In genomic region chr19:40236026-40236355, GRCh38 we compare ENCODE assay signal across 7 cellular contexts. TPM values are rescaled to one million over a fixed set of nuclear protein-coding genes. Genes with fewer than 3 reads are reported as not detected.
"Had no signal": no experiment of that assay in that cellular context is flagged by ENCODE, and none has a peak within 500 bp of the region (broad histone marks: within the 10 kb centered on the region; RNA-seq: fewer than 3 reads in every experiment).

No MANE protein-coding gene starts in this region.

- H2AFZ ChIP-seq: GM23338 had no signal

- H3K4me2 ChIP-seq: GM23338 had no signal

- H3K4me3 ChIP-seq: GM23338 had no signal

- H3K9me3 Mint-ChIP-seq: GM23338, H9 had no signal

- H3K27ac Mint-ChIP-seq: GM23338, H9 had no signal

- FAIRE-seq: H1, H54, HTR-8/SVneo had no signal

- H3K4me3 Mint-ChIP-seq: GM23338, H9 had no signal

- DNase-seq: HCEC 1CT, KBM-7 had no signal

RNA-seq across cellular contexts. Expression of gene TTC9B, which starts 17.8 kb away (rescaled TPM):
- total RNA-seq: H1 had no signal
